In the genomic region with DNA sequence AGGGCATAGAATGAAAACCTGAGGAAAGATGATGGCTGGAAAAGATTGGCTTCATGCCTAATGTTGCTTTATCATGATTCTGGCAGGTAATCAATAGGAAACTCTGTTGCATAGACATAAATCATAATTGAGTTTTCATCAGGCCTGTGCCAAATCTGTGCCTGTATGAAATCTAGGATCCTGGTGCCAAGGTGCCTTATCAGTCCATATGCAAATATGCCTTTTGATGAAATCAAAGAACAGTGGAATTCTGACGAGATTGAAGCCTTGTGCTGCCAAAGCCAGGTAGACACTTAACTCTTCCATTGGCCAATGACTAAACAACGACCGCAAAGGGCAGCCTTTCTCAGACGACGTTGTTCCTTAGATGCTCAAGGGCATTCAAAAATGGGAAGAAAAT, we compare ENCODE assay signal across 11 cellular contexts.
"Had no signal": no experiment of that assay in that cellular context is flagged by ENCODE, and none has a peak within 500 bp of the region (broad histone marks: within the 10 kb centered on the region; RNA-seq: fewer than 3 reads in every experiment).

No MANE protein-coding gene starts in this region.

- H3K9me3 ChIP-seq: HAP-1 had no signal

- H3K4me3 ChIP-seq: GM23248, GM23338, HAP-1 had no signal

- H3K27ac ChIP-seq: GM23248 had no signal

- FAIRE-seq: H1, H54 had no signal

- H3K4me1 ChIP-seq: HAP-1 had no signal

- H3K36me3 ChIP-seq: HAP-1 had no signal

- DNase-seq: GM23248, GOT3, H7, H9, HCEC 1CT, HFFc6 had no signal

- ATAC-seq: GM23338, HCT116 had no signal
